Comparison of ENCODE assay signal across 8 cellular contexts in the genomic region with DNA sequence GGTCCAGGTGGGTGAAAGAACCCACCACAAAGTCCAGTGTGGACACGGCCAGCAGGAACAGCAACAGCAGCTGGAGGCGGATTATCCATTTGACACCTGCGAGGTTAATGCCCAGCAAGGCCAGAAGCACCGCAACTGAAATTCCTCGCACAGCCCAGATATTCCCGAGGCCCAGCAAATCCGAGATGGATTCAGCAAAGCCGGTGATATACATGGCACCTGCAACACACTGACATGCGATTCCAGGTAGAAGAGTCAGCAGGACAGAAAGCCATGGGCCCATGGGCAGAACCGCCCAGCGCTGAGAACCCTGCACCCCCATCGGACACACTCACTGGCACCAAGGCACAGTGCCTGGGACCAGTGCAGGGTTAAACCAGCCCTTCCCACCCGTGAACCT. TPM values are rescaled to one million over a fixed set of nuclear protein-coding genes. Genes with fewer than 3 reads are reported as not detected.
"Had no signal": no experiment of that assay in that cellular context is flagged by ENCODE, and none has a peak within 500 bp of the region (broad histone marks: within the 10 kb centered on the region; RNA-seq: fewer than 3 reads in every experiment).

No MANE protein-coding gene starts in this region.

- H3K36me3 ChIP-seq: HAP-1 had no signal

- H3K27ac ChIP-seq: GM23248 had no signal

- DNase-seq: GM23248, GOT3, H7, HFFc6 had no signal

- H3K9me3 ChIP-seq: HAP-1 had no signal

- H3K4me3 ChIP-seq: GM23248, HAP-1 had no signal

- H3K4me1 ChIP-seq: HAP-1 had no signal

- ATAC-seq: HCT116, HepG2 had no signal

RNA-seq across cellular contexts. Expression of gene SLC12A8, which starts 34.8 kb away (rescaled TPM):
- polyA plus RNA-seq: IgD-negative memory B cell had no signal
